8 cellular contexts compared by ENCODE assay signal in genomic region chr2:55048514-55048924, GRCh38. TPM values are rescaled to one million over a fixed set of nuclear protein-coding genes. Genes with fewer than 3 reads are reported as not detected.
DNase-seq lines count a peak whose midpoint lies in the region; ATAC-seq and TF ChIP-seq lines count a peak whose summit lies in the region.

No MANE protein-coding gene starts in this region.

- CTCF ChIA-PET in activated CD8-positive, alpha-beta T cell treated with anti-CD3 and anti-CD28 coated beads for 36 hours (lab: Charles Lee): interaction anchor here (0.5 to 2.8 kb wide), 19 partner anchors 8 to 326 kb away, joined by 3 to 14 read pairs (median 4); partner anchors contain the start of gene EML6

- peak overlapping the region; percentile 91 for H3K4me3 Mint-ChIP-seq in activated CD8-positive, alpha-beta T cell treated with anti-CD3 and anti-CD28 coated beads for 36 hours
- peak overlapping the region; percentile 99 for H3K4me3 Mint-ChIP-seq in glutamatergic neuron (ENCODE audit: unreplicated experiment)

- H3K27ac Mint-ChIP-seq in activated CD8-positive, alpha-beta T cell treated with anti-CD3 and anti-CD28 coated beads for 36 hours: peak overlapping the region; percentile 91
- peak overlapping the region; percentile 97 for H3K27ac Mint-ChIP-seq in glutamatergic neuron (ENCODE audit: unreplicated experiment)

- intact Hi-C loops in activated CD8-positive, alpha-beta T cell treated with anti-CD3 and anti-CD28 coated beads for 36 hours (cut with micrococcal nuclease): no loop called here

- no peak for TF ChIP-seq CTCF in activated CD8-positive, alpha-beta T cell treated with anti-CD3 and anti-CD28 coated beads for 36 hours (IDR thresholded peaks at IDR 0.05)
- TF ChIP-seq CTCF in glutamatergic neuron (IDR thresholded peaks at IDR 0.05; ENCODE audit: partially characterized antibody, unreplicated experiment): no peak

- ATAC-seq in activated CD8-positive, alpha-beta T cell treated with anti-CD3 and anti-CD28 coated beads for 36 hours: no peak

- no peaks in the 10 kb centered on the region for H3K9me3 Mint-ChIP-seq in activated CD8-positive, alpha-beta T cell treated with anti-CD3 and anti-CD28 coated beads for 36 hours
- peaks cover 24% of the 10 kb centered on the region for H3K9me3 Mint-ChIP-seq in glutamatergic neuron (ENCODE audit: unreplicated experiment)

- POLR2A ChIA-PET in activated CD8-positive, alpha-beta T cell treated with anti-CD3 and anti-CD28 coated beads for 36 hours (lab: Charles Lee): interaction anchor here (0.6 to 1.0 kb wide), 2 partner anchors 18 to 108 kb away, joined by 3 to 5 read pairs; no protein-coding TSS in a partner anchor

- H3K4me1 Mint-ChIP-seq in activated CD8-positive, alpha-beta T cell treated with anti-CD3 and anti-CD28 coated beads for 36 hours (ENCODE audit: low read depth): peaks cover 50% of the 10 kb centered on the region
- peaks cover 22% of the 10 kb centered on the region for H3K4me1 Mint-ChIP-seq in glutamatergic neuron (ENCODE audit: low read depth, unreplicated experiment)

- H3K36me3 Mint-ChIP-seq in activated CD8-positive, alpha-beta T cell treated with anti-CD3 and anti-CD28 coated beads for 36 hours (ENCODE audit: low read depth): peaks cover 20% of the 10 kb centered on the region
- H3K36me3 Mint-ChIP-seq in glutamatergic neuron (ENCODE audit: unreplicated experiment): no peaks in the 10 kb centered on the region

- H3K27me3 Mint-ChIP-seq in activated CD8-positive, alpha-beta T cell treated with anti-CD3 and anti-CD28 coated beads for 36 hours: no peaks in the 10 kb centered on the region
- H3K27me3 Mint-ChIP-seq in glutamatergic neuron (ENCODE audit: unreplicated experiment): peaks cover 18% of the 10 kb centered on the region

- DNase-seq in NCI-H510A treated with DMSO at 0.1 percent for 48 hours (lab: John Stamatoyannopoulos, UW): peak; percentile 51
- DNase-seq in NCI-H510A (lab: John Stamatoyannopoulos, UW): no peak
- DNase-seq in Kasumi-1 (lab: John Stamatoyannopoulos, UW): peak; percentile 37 to 38
- peak; percentile 18 for DNase-seq in activated CD8-positive, alpha-beta T cell treated with anti-CD3 and anti-CD28 coated beads for 36 hours
- DNase-seq in glutamatergic neuron: no peak
- peak; percentile 39 for DNase-seq in renal cortical epithelial cell (ENCODE audit: low read depth)
- no peak for DNase-seq in middle frontal gyrus (ENCODE audit: extremely low spot score, low spot score)
- DNase-seq in T1000 (lab: John Stamatoyannopoulos, UW): no peak

RNA-seq across cellular contexts. Expression of gene RTN4, which starts 1.7 kb away (rescaled TPM):
- total RNA-seq in activated CD8-positive, alpha-beta T cell treated with anti-CD3 and anti-CD28 coated beads for 36 hours: 10 to 100 TPM; 81.5 to 85.0 TPM
- total RNA-seq in glutamatergic neuron (ENCODE audit: unreplicated experiment): 772 TPM
- total RNA-seq in renal cortical epithelial cell: 168 and 604 TPM in 2 replicates

Comparison
In these comparisons a context has a peak if more than half of its experiments do, and no peak if none do; other contexts are left out.
1. DNase-seq: peak in NCI-H510A treated with DMSO at 0.1 percent for 48 hours (single experiment), Kasumi-1 (2 of 2), activated CD8-positive, alpha-beta T cell treated with anti-CD3 and anti-CD28 coated beads for 36 hours (single experiment) and renal cortical epithelial cell (single experiment); none in NCI-H510A (single experiment), glutamatergic neuron (single experiment), middle frontal gyrus (single experiment) and T1000 (single experiment).